ENCODE assay signal across 26 cellular contexts in genomic region chr17:19453296-19453695, GRCh38. TPM values are rescaled to one million over a fixed set of nuclear protein-coding genes. Genes with fewer than 3 reads are reported as not detected.
"Had no signal": no experiment of that assay in that cellular context is flagged by ENCODE, and none has a peak within 500 bp of the region (broad histone marks: within the 10 kb centered on the region; RNA-seq: fewer than 3 reads in every experiment).

No MANE protein-coding gene starts in this region.

- H3K27me3 ChIP-seq: ascending aorta, cardiac muscle cell had no signal

- H3K36me3 Mint-ChIP-seq: activated naive CD8-positive, alpha-beta T cell treated with anti-CD3 and anti-CD28 coated beads for 36 hours had no signal

- ATAC-seq: activated CD8-positive, alpha-beta T cell treated with anti-CD3 and anti-CD28 coated beads, Interleukin-2, amount 10 ng/mL, durations not matched to agents 7 days and 5 days; activated T-cell treated with anti-CD3 and anti-CD28 coated beads, Interleukin-2, amount 50 U/mL, for 4 hours had no signal

- H3K36me3 ChIP-seq: ascending aorta, cardiac muscle cell had no signal

- H3K9me3 Mint-ChIP-seq: activated CD4-positive, alpha-beta T cell treated with anti-CD3 and anti-CD28 coated beads, Interleukin-2, amount 10 ng/mL, durations not matched to agents 7 days and 5 days; activated naive CD8-positive, alpha-beta T cell treated with anti-CD3 and anti-CD28 coated beads for 36 hours; activated T-cell treated with anti-CD3 and anti-CD28 coated beads, Interleukin-2, amount 50 U/mL, for 4 hours; activated T-helper 1 cell treated with anti-CD3 and anti-CD28 coated beads, Interleukin-12 subunit alpha, Interleukin-12 subunit beta, Interleukin-2, Interleukin-4 antibody, amounts not matched to agents 30 ng/mL and 10 ng/mL and 1 ng/mL, durations not matched to agents 14 hours and 24 hours and 36 hours had no signal

- H3K4me3 ChIP-seq: ascending aorta, cardiac muscle cell had no signal

- DNase-seq: activated CD4-positive, alpha-beta T cell treated with anti-CD3 and anti-CD28 coated beads, Interleukin-2, amount 10 ng/mL, durations not matched to agents 7 days and 5 days; activated CD4-positive, alpha-beta T cell treated with anti-CD3 and anti-CD28 coated beads, Interleukin-2, amount 50 U/mL, for 48 hours; activated CD8-positive, alpha-beta T cell treated with anti-CD3 and anti-CD28 coated beads, Interleukin-2, amount 10 ng/mL, durations not matched to agents 7 days and 5 days; activated naive CD4-positive, alpha-beta T cell; activated naive CD4-positive, alpha-beta T cell treated with anti-CD3 and anti-CD28 coated beads, Interleukin-2, amount 50 U/mL, for 16 hours; activated naive CD8-positive, alpha-beta T cell treated with anti-CD3 and anti-CD28 coated beads for 36 hours; activated T-cell treated with anti-CD3 and anti-CD28 coated beads for 4 hours; activated T-cell treated with anti-CD3 and anti-CD28 coated beads, Interleukin-2, amount 50 U/mL, for 4 hours; amygdala; MM.1S; MV-4-11; NCI-H1092; NCI-H1436 treated with DMSO at 0.1 percent for 48 hours; NCI-H1694 treated with DMSO at 0.1 percent for 48 hours; NCI-H2029; NCI-H345; NCI-H524 treated with DMSO at 0.1 percent for 48 hours; NCI-H748 treated with DMSO at 0.1 percent for 48 hours; OCI-M1; Right ventricle myocardium superior; T1000 had no signal

- H3K27ac ChIP-seq: ascending aorta, cardiac muscle cell, KMS-11 had no signal

- H3K9me3 ChIP-seq: ascending aorta had no signal

- H3K4me3 Mint-ChIP-seq: activated CD4-positive, alpha-beta T cell treated with anti-CD3 and anti-CD28 coated beads, Interleukin-2, amount 10 ng/mL, durations not matched to agents 7 days and 5 days; activated CD8-positive, alpha-beta T cell treated with anti-CD3 and anti-CD28 coated beads, Interleukin-2, amount 10 ng/mL, durations not matched to agents 7 days and 5 days; activated naive CD8-positive, alpha-beta T cell treated with anti-CD3 and anti-CD28 coated beads for 36 hours; activated T-cell treated with anti-CD3 and anti-CD28 coated beads, Interleukin-2, amount 50 U/mL, for 4 hours; activated T-helper 1 cell treated with anti-CD3 and anti-CD28 coated beads, Interleukin-12 subunit alpha, Interleukin-12 subunit beta, Interleukin-2, Interleukin-4 antibody, amounts not matched to agents 30 ng/mL and 10 ng/mL and 1 ng/mL, durations not matched to agents 14 hours and 24 hours and 36 hours had no signal

- H3K27ac Mint-ChIP-seq: activated CD4-positive, alpha-beta T cell treated with anti-CD3 and anti-CD28 coated beads, Interleukin-2, amount 10 ng/mL, durations not matched to agents 7 days and 5 days; activated CD8-positive, alpha-beta T cell treated with anti-CD3 and anti-CD28 coated beads, Interleukin-2, amount 10 ng/mL, durations not matched to agents 7 days and 5 days; activated naive CD8-positive, alpha-beta T cell treated with anti-CD3 and anti-CD28 coated beads for 36 hours; activated T-helper 1 cell treated with anti-CD3 and anti-CD28 coated beads, Interleukin-12 subunit alpha, Interleukin-12 subunit beta, Interleukin-2, Interleukin-4 antibody, amounts not matched to agents 30 ng/mL and 10 ng/mL and 1 ng/mL, durations not matched to agents 14 hours and 24 hours and 36 hours had no signal

RNA-seq across cellular contexts. Expression of gene RNF112, which starts 42.3 kb away (rescaled TPM):
- total RNA-seq: activated T-helper 1 cell treated with anti-CD3 and anti-CD28 coated beads, Interleukin-12 subunit alpha, Interleukin-12 subunit beta, Interleukin-2, Interleukin-4 antibody, amounts not matched to agents 30 ng/mL and 10 ng/mL and 1 ng/mL, durations not matched to agents 14 hours and 24 hours and 36 hours; LHCN-M2 had no signal
